In the genomic region with DNA sequence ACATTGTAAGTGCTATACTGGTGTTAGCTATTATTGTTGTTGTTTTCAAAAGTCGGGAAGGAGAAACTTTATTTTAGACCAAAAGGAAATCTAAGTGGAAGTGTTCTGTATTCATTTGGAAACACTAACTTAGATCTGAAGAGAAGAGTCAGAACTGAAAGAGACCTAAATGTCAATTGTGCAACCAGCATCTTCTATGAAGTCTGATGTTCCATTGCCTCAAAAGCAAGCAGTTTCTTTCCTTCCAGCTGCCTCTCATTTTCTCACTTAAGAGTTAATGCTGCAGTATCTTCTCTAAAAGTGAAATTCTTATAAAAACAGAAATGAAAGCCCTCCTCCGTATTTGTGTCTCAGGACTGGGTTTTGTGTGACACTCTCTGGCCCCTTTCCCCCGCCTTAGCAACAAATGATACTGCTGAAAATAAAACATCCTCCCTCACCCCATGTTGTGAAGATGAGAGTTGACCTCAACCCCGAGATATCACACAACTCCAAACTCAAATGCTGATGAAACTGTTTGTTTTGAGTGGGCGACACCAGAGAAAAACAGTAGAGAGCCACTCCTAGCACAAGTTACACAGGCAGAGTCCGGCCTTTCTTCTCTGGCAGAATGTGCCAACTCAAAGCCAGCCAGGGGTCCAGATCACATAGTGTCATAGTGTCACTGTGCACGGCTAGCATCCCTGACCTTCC, we compare ENCODE assay signal across 1 cellular context.
TF ChIP-seq lines count a peak whose summit lies in the region.

No MANE protein-coding gene starts in this region.

TF ChIP-seq in HepG2, 621 proteins besides CTCF, POLR2A, EP300 and RAD21:
- TF ChIP-seq ZNF557 (CRISPR knock-in tag; IDR thresholded peaks at IDR 0.05) = no peak
- no peak for TF ChIP-seq CENPX (CRISPR knock-in tag; IDR thresholded peaks at IDR 0.05)
